ENCODE assay signal across 25 cellular contexts in genomic region chr16:72552675-72553074, GRCh38.
"Had no signal": no experiment of that assay in that cellular context is flagged by ENCODE, and none has a peak within 500 bp of the region (broad histone marks: within the 10 kb centered on the region; RNA-seq: fewer than 3 reads in every experiment).

No MANE protein-coding gene starts in this region.

- DNase-seq: activated CD4-positive, alpha-beta T cell treated with anti-CD3 and anti-CD28 coated beads for 48 hours; activated CD4-positive, alpha-beta T cell treated with anti-CD3 and anti-CD28 coated beads, Interleukin-2, amount 50 U/mL, for 48 hours; activated CD8-positive, alpha-beta memory T cell treated with anti-CD3 and anti-CD28 coated beads for 24 hours; activated effector memory CD4-positive, alpha-beta T cell treated with Interleukin-2 at 50 U/mL for 16 hours; activated naive CD4-positive, alpha-beta T cell treated with Interleukin-2 at 50 U/mL for 16 hours; activated naive CD8-positive, alpha-beta T cell treated with anti-CD3 and anti-CD28 coated beads, Interleukin-2, amount 10 ng/mL, durations not matched to agents 7 days and 5 days; amniotic stem cell; brain microvascular endothelial cell; foreskin melanocyte; heart right ventricle; islet precursor cell; left ventricle myocardium inferior; mammary epithelial cell; ovary; right lobe of liver; stimulated activated CD4-positive, alpha-beta T cell treated with anti-CD3 and anti-CD28 coated beads, Interleukin-12 subunit alpha, Interleukin-12 subunit beta, amount 100 ng/mL, for 4 hours; stimulated activated CD4-positive, alpha-beta T cell treated with anti-CD3 and anti-CD28 coated beads, Interleukin-4, amount 100 ng/mL, for 1 hour; stimulated activated naive CD8-positive, alpha-beta T cell treated with anti-CD3 and anti-CD28 coated beads, Interleukin-15, Interleukin-2, amounts not matched to agents 100 U/mL and 50 U/mL, for 24 hours; testis had no signal

- FAIRE-seq: astrocyte, urothelium cell line had no signal

- H3K27me3 ChIP-seq: brain microvascular endothelial cell, heart right ventricle, ovary, right lobe of liver, testis had no signal

- H3K27ac Mint-ChIP-seq: activated naive CD8-positive, alpha-beta T cell treated with anti-CD3 and anti-CD28 coated beads, Interleukin-2, amount 10 ng/mL, durations not matched to agents 7 days and 5 days; nephron; progenitor cell of endocrine pancreas had no signal

- ATAC-seq: esophagus mucosa; heart right ventricle; right lobe of liver; stimulated activated naive CD8-positive, alpha-beta T cell treated with anti-CD3 and anti-CD28 coated beads, Interleukin-15, Interleukin-2, amounts not matched to agents 100 U/mL and 50 U/mL, for 24 hours had no signal

- H3K4me1 Mint-ChIP-seq: activated naive CD8-positive, alpha-beta T cell treated with anti-CD3 and anti-CD28 coated beads, Interleukin-2, amount 10 ng/mL, durations not matched to agents 7 days and 5 days; nephron had no signal

- H3K4me1 ChIP-seq: heart right ventricle, left ventricle myocardium inferior, right lobe of liver, testis had no signal

- H3K9me3 ChIP-seq: ovary, right lobe of liver, testis had no signal

- H3K27ac ChIP-seq: brain microvascular endothelial cell, heart right ventricle, left ventricle myocardium inferior, ovary, right lobe of liver, skin epidermis, testis had no signal

- H3K4me3 Mint-ChIP-seq: activated naive CD8-positive, alpha-beta T cell treated with anti-CD3 and anti-CD28 coated beads, Interleukin-2, amount 10 ng/mL, durations not matched to agents 7 days and 5 days; nephron had no signal

- H3K27me3 Mint-ChIP-seq: activated naive CD8-positive, alpha-beta T cell treated with anti-CD3 and anti-CD28 coated beads, Interleukin-2, amount 10 ng/mL, durations not matched to agents 7 days and 5 days; progenitor cell of endocrine pancreas had no signal

- H3K4me3 ChIP-seq: heart right ventricle, left ventricle myocardium inferior, ovary, right lobe of liver, skin epidermis, testis had no signal

- H3K36me3 ChIP-seq: brain microvascular endothelial cell, heart right ventricle, left ventricle myocardium inferior, ovary, right lobe of liver had no signal
